Comparison of ENCODE assay signal across 1 cellular context in the genomic region with DNA sequence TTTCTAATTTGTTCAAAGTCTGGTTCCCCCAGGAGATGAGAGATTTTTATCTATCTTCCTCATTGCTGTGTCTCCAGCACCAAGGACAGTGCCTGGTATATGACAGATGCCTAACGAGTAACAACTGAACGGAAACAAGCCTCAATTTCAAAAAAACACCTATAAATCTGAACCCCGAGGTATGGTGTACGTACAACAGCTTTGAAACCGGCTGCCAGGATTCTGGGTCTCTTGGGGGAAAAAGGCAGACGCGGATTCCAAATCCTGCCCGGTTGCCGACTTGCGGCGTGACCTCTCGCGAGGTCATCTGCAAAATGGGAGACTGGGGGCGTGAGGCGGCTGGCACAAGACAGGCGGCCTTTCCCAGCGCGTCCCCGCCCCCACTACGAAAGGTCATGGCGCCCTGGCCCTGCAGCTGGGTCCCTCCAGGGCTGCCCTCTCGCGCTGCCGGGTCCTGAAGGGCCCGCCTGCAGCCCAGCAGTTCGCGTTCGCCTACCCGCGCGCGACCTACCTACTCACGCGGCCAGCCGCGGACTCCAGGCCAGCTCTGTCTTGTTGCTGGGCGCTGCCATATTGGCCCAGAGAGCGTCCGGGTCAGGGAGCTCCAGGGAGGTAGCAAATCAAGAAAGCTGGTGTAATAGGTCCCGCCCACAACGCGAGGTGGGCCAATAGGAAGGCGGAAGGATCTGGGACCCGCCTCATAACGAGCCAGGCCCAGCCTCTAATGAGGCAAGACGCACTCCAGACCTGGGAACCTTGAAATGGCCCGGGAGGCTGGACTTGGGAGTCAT.
A peak's percentile ranks its signal among the peaks of the same experiment; 100 is the strongest.
TF ChIP-seq lines count a peak whose summit lies in the region.

A gene with protein sequence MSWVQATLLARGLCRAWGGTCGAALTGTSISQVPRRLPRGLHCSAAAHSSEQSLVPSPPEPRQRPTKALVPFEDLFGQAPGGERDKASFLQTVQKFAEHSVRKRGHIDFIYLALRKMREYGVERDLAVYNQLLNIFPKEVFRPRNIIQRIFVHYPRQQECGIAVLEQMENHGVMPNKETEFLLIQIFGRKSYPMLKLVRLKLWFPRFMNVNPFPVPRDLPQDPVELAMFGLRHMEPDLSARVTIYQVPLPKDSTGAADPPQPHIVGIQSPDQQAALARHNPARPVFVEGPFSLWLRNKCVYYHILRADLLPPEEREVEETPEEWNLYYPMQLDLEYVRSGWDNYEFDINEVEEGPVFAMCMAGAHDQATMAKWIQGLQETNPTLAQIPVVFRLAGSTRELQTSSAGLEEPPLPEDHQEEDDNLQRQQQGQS (minus strand): TSS at position 584 of the 791 bp plus-strand sequence. CDS start 9,964 bp downstream, outside the sequence.

TF ChIP-seq in HepG2, 621 proteins besides CTCF, POLR2A, EP300 and RAD21 (continued from another document and continues in another):
- TF ChIP-seq, protein P1, sequence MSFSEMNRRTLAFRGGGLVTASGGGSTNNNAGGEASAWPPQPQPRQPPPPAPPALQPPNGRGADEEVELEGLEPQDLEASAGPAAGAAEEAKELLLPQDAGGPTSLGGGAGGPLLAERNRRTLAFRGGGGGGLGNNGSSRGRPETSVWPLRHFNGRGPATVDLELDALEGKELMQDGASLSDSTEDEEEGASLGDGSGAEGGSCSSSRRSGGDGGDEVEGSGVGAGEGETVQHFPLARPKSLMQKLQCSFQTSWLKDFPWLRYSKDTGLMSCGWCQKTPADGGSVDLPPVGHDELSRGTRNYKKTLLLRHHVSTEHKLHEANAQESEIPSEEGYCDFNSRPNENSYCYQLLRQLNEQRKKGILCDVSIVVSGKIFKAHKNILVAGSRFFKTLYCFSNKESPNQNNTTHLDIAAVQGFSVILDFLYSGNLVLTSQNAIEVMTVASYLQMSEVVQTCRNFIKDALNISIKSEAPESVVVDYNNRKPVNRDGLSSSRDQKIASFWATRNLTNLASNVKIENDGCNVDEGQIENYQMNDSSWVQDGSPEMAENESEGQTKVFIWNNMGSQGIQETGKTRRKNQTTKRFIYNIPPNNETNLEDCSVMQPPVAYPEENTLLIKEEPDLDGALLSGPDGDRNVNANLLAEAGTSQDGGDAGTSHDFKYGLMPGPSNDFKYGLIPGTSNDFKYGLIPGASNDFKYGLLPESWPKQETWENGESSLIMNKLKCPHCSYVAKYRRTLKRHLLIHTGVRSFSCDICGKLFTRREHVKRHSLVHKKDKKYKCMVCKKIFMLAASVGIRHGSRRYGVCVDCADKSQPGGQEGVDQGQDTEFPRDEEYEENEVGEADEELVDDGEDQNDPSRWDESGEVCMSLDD (CRISPR knock-in tag; IDR thresholded peaks at IDR 0.05; ENCODE audit: borderline replicate concordance) = no peak
- TF ChIP-seq, protein P2, sequence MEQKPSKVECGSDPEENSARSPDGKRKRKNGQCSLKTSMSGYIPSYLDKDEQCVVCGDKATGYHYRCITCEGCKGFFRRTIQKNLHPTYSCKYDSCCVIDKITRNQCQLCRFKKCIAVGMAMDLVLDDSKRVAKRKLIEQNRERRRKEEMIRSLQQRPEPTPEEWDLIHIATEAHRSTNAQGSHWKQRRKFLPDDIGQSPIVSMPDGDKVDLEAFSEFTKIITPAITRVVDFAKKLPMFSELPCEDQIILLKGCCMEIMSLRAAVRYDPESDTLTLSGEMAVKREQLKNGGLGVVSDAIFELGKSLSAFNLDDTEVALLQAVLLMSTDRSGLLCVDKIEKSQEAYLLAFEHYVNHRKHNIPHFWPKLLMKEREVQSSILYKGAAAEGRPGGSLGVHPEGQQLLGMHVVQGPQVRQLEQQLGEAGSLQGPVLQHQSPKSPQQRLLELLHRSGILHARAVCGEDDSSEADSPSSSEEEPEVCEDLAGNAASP (CRISPR knock-in tag; IDR thresholded peaks at IDR 0.05; ENCODE audit: borderline replicate concordance) = peak; percentile 68; the same call in 1 of the 2 replicates
- TF ChIP-seq, protein P3, sequence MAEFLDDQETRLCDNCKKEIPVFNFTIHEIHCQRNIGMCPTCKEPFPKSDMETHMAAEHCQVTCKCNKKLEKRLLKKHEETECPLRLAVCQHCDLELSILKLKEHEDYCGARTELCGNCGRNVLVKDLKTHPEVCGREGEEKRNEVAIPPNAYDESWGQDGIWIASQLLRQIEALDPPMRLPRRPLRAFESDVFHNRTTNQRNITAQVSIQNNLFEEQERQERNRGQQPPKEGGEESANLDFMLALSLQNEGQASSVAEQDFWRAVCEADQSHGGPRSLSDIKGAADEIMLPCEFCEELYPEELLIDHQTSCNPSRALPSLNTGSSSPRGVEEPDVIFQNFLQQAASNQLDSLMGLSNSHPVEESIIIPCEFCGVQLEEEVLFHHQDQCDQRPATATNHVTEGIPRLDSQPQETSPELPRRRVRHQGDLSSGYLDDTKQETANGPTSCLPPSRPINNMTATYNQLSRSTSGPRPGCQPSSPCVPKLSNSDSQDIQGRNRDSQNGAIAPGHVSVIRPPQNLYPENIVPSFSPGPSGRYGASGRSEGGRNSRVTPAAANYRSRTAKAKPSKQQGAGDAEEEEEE (CRISPR knock-in tag; IDR thresholded peaks at IDR 0.05; ENCODE audit: borderline replicate concordance) = no peak
- TF ChIP-seq ERF (CRISPR knock-in tag; IDR thresholded peaks at IDR 0.05) = peak; percentile 64
- TF ChIP-seq, protein P4, sequence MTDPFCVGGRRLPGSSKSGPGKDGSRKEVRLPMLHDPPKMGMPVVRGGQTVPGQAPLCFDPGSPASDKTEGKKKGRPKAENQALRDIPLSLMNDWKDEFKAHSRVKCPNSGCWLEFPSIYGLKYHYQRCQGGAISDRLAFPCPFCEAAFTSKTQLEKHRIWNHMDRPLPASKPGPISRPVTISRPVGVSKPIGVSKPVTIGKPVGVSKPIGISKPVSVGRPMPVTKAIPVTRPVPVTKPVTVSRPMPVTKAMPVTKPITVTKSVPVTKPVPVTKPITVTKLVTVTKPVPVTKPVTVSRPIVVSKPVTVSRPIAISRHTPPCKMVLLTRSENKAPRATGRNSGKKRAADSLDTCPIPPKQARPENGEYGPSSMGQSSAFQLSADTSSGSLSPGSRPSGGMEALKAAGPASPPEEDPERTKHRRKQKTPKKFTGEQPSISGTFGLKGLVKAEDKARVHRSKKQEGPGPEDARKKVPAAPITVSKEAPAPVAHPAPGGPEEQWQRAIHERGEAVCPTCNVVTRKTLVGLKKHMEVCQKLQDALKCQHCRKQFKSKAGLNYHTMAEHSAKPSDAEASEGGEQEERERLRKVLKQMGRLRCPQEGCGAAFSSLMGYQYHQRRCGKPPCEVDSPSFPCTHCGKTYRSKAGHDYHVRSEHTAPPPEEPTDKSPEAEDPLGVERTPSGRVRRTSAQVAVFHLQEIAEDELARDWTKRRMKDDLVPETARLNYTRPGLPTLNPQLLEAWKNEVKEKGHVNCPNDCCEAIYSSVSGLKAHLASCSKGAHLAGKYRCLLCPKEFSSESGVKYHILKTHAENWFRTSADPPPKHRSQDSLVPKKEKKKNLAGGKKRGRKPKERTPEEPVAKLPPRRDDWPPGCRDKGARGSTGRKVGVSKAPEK (CRISPR knock-in tag; IDR thresholded peaks at IDR 0.05; ENCODE audit: borderline replicate concordance) = no peak
- TF ChIP-seq KLF6 (CRISPR knock-in tag; IDR thresholded peaks at IDR 0.05) = 0 out of 2 replicates have a peak, but pooled peaks have one; percentile 27
- no peak; the same call in 1 of the 2 replicates for TF ChIP-seq ARHGAP35 (CRISPR knock-in tag; IDR thresholded peaks at IDR 0.05; ENCODE audit: borderline replicate concordance)
- TF ChIP-seq ZBTB7A (CRISPR knock-in tag; IDR thresholded peaks at IDR 0.05) = no peak; the same call in 1 of the 2 replicates
- TF ChIP-seq CREB1 (IDR thresholded peaks at IDR 0.05) = no peak
- peak; percentile 80 for TF ChIP-seq CREB1 (CRISPR knock-in tag; IDR thresholded peaks at IDR 0.05)
- no peak for TF ChIP-seq ZNF296 (CRISPR knock-in tag; conservative IDR thresholded peaks at IDR 0.05)
- TF ChIP-seq U2AF1 (optimal IDR thresholded peaks at IDR 0.05; ENCODE audit: low read depth, low read length) = no peak
- no peak for TF ChIP-seq PCBP2 (optimal IDR thresholded peaks at IDR 0.05; ENCODE audit: low read depth, low read length, poor library complexity, severe bottlenecking)
- TF ChIP-seq NFE2L2 (IDR thresholded peaks at IDR 0.05; ENCODE audit: low read length) = no peak
- no peak; the same call in 1 of the 2 replicates for TF ChIP-seq ZNF331 (CRISPR knock-in tag; IDR thresholded peaks at IDR 0.05)
- TF ChIP-seq ZNF614 (CRISPR knock-in tag; IDR thresholded peaks at IDR 0.05; ENCODE audit: borderline replicate concordance) = no peak
- TF ChIP-seq HIVEP1 (CRISPR knock-in tag; IDR thresholded peaks at IDR 0.05) = peak; percentile 24; the same call in 1 of the 2 replicates
- TF ChIP-seq, protein P5, sequence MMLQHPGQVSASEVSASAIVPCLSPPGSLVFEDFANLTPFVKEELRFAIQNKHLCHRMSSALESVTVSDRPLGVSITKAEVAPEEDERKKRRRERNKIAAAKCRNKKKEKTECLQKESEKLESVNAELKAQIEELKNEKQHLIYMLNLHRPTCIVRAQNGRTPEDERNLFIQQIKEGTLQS (CRISPR knock-in tag; IDR thresholded peaks at IDR 0.05) = peak; percentile 69
- TF ChIP-seq, protein P6, sequence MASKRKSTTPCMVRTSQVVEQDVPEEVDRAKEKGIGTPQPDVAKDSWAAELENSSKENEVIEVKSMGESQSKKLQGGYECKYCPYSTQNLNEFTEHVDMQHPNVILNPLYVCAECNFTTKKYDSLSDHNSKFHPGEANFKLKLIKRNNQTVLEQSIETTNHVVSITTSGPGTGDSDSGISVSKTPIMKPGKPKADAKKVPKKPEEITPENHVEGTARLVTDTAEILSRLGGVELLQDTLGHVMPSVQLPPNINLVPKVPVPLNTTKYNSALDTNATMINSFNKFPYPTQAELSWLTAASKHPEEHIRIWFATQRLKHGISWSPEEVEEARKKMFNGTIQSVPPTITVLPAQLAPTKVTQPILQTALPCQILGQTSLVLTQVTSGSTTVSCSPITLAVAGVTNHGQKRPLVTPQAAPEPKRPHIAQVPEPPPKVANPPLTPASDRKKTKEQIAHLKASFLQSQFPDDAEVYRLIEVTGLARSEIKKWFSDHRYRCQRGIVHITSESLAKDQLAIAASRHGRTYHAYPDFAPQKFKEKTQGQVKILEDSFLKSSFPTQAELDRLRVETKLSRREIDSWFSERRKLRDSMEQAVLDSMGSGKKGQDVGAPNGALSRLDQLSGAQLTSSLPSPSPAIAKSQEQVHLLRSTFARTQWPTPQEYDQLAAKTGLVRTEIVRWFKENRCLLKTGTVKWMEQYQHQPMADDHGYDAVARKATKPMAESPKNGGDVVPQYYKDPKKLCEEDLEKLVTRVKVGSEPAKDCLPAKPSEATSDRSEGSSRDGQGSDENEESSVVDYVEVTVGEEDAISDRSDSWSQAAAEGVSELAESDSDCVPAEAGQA (IDR thresholded peaks at IDR 0.05; ENCODE audit: low read depth) = no peak
- TF ChIP-seq, protein P6 (CRISPR knock-in tag; IDR thresholded peaks at IDR 0.05; ENCODE audit: borderline replicate concordance) = no peak
- TF ChIP-seq ZZZ3 (CRISPR knock-in tag; IDR thresholded peaks at IDR 0.05; ENCODE audit: borderline replicate concordance) = 0 out of 2 replicates have a peak, but pooled peaks have one; percentile 36
- TF ChIP-seq SMARCC2 (IDR thresholded peaks at IDR 0.05) = no peak
- TF ChIP-seq ATRX (CRISPR knock-in tag; IDR thresholded peaks at IDR 0.05; ENCODE audit: borderline replicate concordance) = no peak
- no peak for TF ChIP-seq ZNF775 (CRISPR knock-in tag; IDR thresholded peaks at IDR 0.05; ENCODE audit: borderline replicate concordance)
- no peak; the same call in 1 of the 2 replicates for TF ChIP-seq ZFP36L2 (CRISPR knock-in tag; IDR thresholded peaks at IDR 0.05)
- TF ChIP-seq, protein P7, sequence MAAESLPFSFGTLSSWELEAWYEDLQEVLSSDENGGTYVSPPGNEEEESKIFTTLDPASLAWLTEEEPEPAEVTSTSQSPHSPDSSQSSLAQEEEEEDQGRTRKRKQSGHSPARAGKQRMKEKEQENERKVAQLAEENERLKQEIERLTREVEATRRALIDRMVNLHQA (CRISPR knock-in tag; IDR thresholded peaks at IDR 0.05) = no peak
- TF ChIP-seq TP53 (CRISPR knock-in tag; conservative IDR thresholded peaks at IDR 0.05) = no peak
- peak; percentile 99 for TF ChIP-seq YY1 (IDR thresholded peaks at IDR 0.05; ENCODE audit: insufficient read depth, insufficient replicate concordance, low read depth, low read length)
- no peak for TF ChIP-seq DR1 (CRISPR knock-in tag; IDR thresholded peaks at IDR 0.05)
- peak; percentile 87 for TF ChIP-seq SALL1 (CRISPR knock-in tag; IDR thresholded peaks at IDR 0.05)
- TF ChIP-seq ZMYM2 (CRISPR knock-in tag; IDR thresholded peaks at IDR 0.05) = 0 out of 2 replicates have a peak, but pooled peaks have one; percentile 6
- TF ChIP-seq HOXD1 (CRISPR knock-in tag; IDR thresholded peaks at IDR 0.05) = no peak
- peak; percentile 77; the same call in 1 of the 2 replicates for TF ChIP-seq TARDBP (CRISPR knock-in tag; IDR thresholded peaks at IDR 0.05)
- peak; percentile 51 for TF ChIP-seq NR2F6 (IDR thresholded peaks at IDR 0.05)
- TF ChIP-seq NR2F6 (CRISPR knock-in tag; IDR thresholded peaks at IDR 0.05) = peak; percentile 86
- TF ChIP-seq ELF1 (CRISPR knock-in tag; IDR thresholded peaks at IDR 0.05) = peak; percentile 70
- peak; percentile 96 for TF ChIP-seq ASH2L (IDR thresholded peaks at IDR 0.05; ENCODE audit: insufficient read length, low read depth, low read length)
- TF ChIP-seq TAF1 (CRISPR knock-in tag; IDR thresholded peaks at IDR 0.05) = peak; percentile 92
- TF ChIP-seq PHB2 (IDR thresholded peaks at IDR 0.05; ENCODE audit: partially characterized antibody) = no peak
